27 cellular contexts compared by ENCODE assay signal in genomic region chr3:172047567-172048115, GRCh38. TPM values are rescaled to one million over a fixed set of nuclear protein-coding genes. Genes with fewer than 3 reads are reported as not detected.
DNase-seq lines count a peak whose midpoint lies in the region; ATAC-seq and TF ChIP-seq lines count a peak whose summit lies in the region.
"Had no signal": no experiment of that assay in that cellular context is flagged by ENCODE, and none has a peak within 500 bp of the region (broad histone marks: within the 10 kb centered on the region; RNA-seq: fewer than 3 reads in every experiment).

No MANE protein-coding gene starts in this region.

- H3K27me3 ChIP-seq in ACC112 (ENCODE audit: insufficient read depth, low read length) (no peaks in the 10 kb centered on the region), GM23338 (ENCODE audit: insufficient read depth) (no peaks in the 10 kb centered on the region), mesenchymal stem cell (ENCODE audit: control insufficient read depth in 1 of 2, insufficient read depth in 1 of 2, low read length in 2 of 2) (no peaks in the 10 kb centered on the region), spleen (replicated peaks in 1 of 7) (no peaks in the 10 kb centered on the region)
- H3K27me3 ChIP-seq: MG63, SJSA1 had no signal

- H3K9me2 ChIP-seq in GM23338 (ENCODE audit: insufficient read depth) = no peaks in the 10 kb centered on the region

- no peak overlapping the region for H3K9ac ChIP-seq in mesenchymal stem cell (ENCODE audit: low read length)

- H3K4ac ChIP-seq in mesenchymal stem cell (ENCODE audit: low read depth in 1 of 2, low read length in 2 of 2) = no peak overlapping the region

- H2BK12ac ChIP-seq in mesenchymal stem cell (ENCODE audit: low read length in 2 of 2) = no peak overlapping the region

- H2BK15ac ChIP-seq in mesenchymal stem cell (ENCODE audit: low read depth, poor library complexity, severe bottlenecking) = no peak overlapping the region

- H4K20me1 ChIP-seq in GM23338 (replicated peaks; ENCODE audit: insufficient read depth) = peaks cover 38% of the 10 kb centered on the region

- H3K9me3 ChIP-seq in T-helper 17 cell (ENCODE audit: control insufficient read depth, low read length, poor library complexity, severe bottlenecking) = no peaks in the 10 kb centered on the region
- no peaks in the 10 kb centered on the region for H3K9me3 ChIP-seq in mesenchymal stem cell (ENCODE audit: control insufficient read depth, low read length)
- H3K9me3 ChIP-seq in spleen = no peaks in the 10 kb centered on the region
- H3K9me3 ChIP-seq: HAP-1, MG63, SJSA1 had no signal

- H3K4me1 ChIP-seq in ACC112 (ENCODE audit: control insufficient read depth, insufficient read depth, low read length, unreplicated experiment) (peaks cover 56% of the 10 kb centered on the region), GM23338 (ENCODE audit: insufficient read depth) (peaks cover 30% of the 10 kb centered on the region), mesenchymal stem cell (ENCODE audit: control insufficient read depth, insufficient read depth, low read depth, low read length) (peaks cover 5% of the 10 kb centered on the region), spleen (peaks cover 0 to 54% (median 30%) of the 10 kb centered on the region in 6 donors)

- peaks cover 34% of the 10 kb centered on the region for H3K4me1 Mint-ChIP-seq in GM23338
- peaks cover 26% of the 10 kb centered on the region for H3K4me1 Mint-ChIP-seq in T-helper 17 cell

- H3K36me3 ChIP-seq in ACC112 (ENCODE audit: insufficient read depth, low read length) (peaks cover 45% of the 10 kb centered on the region), GM23338 (ENCODE audit: insufficient read depth) (no peaks in the 10 kb centered on the region), mesenchymal stem cell (ENCODE audit: control insufficient read depth in 1 of 2, insufficient read depth in 2 of 2, low read depth in 1 of 2, low read length in 2 of 2) (peaks cover 16 to 53% of the 10 kb centered on the region in 2 experiments), spleen (peaks cover 0 to 28% (median 0%) of the 10 kb centered on the region in 6 donors)
- H3K36me3 ChIP-seq: HAP-1 had no signal

- H3K79me2 ChIP-seq in ACC112 (ENCODE audit: control insufficient read depth, insufficient read depth, low read length, unreplicated experiment) (peaks cover 98% of the 10 kb centered on the region), GM23338 (replicated peaks; ENCODE audit: insufficient read depth) (peaks cover 100% of the 10 kb centered on the region)

- no peak overlapping the region for H2BK5ac ChIP-seq in mesenchymal stem cell (ENCODE audit: low read depth, low read length, poor library complexity, severe bottlenecking)

- H2BK120ac ChIP-seq in mesenchymal stem cell (ENCODE audit: low read depth, low read length) = no peak overlapping the region

- TF ChIP-seq CTCF in GM23338 (conservative IDR thresholded peaks at IDR 0.05; ENCODE audit: low read depth in 2 of 2) (no peak), GM13976 (IDR thresholded peaks at IDR 0.05; ENCODE audit: borderline replicate concordance, control extremely low read depth, extremely low read depth, insufficient read depth, missing control alignments) (no peak), spleen (IDR thresholded peaks at IDR 0.05 in 8 of 11, conservative IDR thresholded peaks at IDR 0.05 in 3 of 11) (no peak)

- H3K27ac Mint-ChIP-seq in GM23338 = 0 out of 2 replicates have a peak overlapping the region, but pooled peaks have one; percentile 1
- peak overlapping the region; percentile 39 for H3K27ac Mint-ChIP-seq in T-helper 17 cell
- H3K27ac Mint-ChIP-seq: T-cell had no signal

- no peak overlapping the region for H3K4me3 ChIP-seq in ACC112 (ENCODE audit: low read depth, low read length)
- H3K4me3 ChIP-seq in GM23338 = no peak overlapping the region
- H3K4me3 ChIP-seq in mesenchymal stem cell (ENCODE audit: insufficient read depth in 1 of 2, low read depth in 1 of 2, low read length in 2 of 2) = no peak overlapping the region
- no peak overlapping the region for H3K4me3 ChIP-seq in spleen
- H3K4me3 ChIP-seq: HAP-1, MG63, SJSA1 had no signal

- H3K23ac ChIP-seq in mesenchymal stem cell (ENCODE audit: low read length in 2 of 2) = no peak overlapping the region

- no peak overlapping the region for H4K91ac ChIP-seq in mesenchymal stem cell (ENCODE audit: low read length)

- no peak for DNase-seq in GM23338 (ENCODE audit: low spot score)
- DNase-seq in T-helper 17 cell = no peak
- DNase-seq in mesenchymal stem cell = peak; percentile 10
- DNase-seq in GM13976 (ENCODE audit: low spot score) = no peak
- DNase-seq in spleen = no peak
- no peak for DNase-seq in NCI-H446 (lab: John Stamatoyannopoulos, UW)
- DNase-seq: C1 segment of cervical spinal cord; CD4-positive, alpha-beta memory T cell; COR-L47; DMS53; HFFc6; KG1; MG63; NCI-H1417; NCI-H1694; NCI-H2081 treated with DMSO at 0.1 percent for 48 hours; NCI-H2171 treated with DMSO at 0.1 percent for 48 hours; NCI-H524 treated with DMSO at 0.1 percent for 48 hours; NCI-H774; NK-92 treated with Interleukin-12 subunit alpha and Interleukin-12 subunit beta, amount 100 ng/mL, for 24 hours; PC-3; Right ventricle myocardium superior; RPMI8226; T-cell had no signal

- H3K18ac ChIP-seq in mesenchymal stem cell (ENCODE audit: low read depth in 1 of 2, low read length in 2 of 2) = no peak overlapping the region

- H3K14ac ChIP-seq in mesenchymal stem cell (ENCODE audit: low read length in 2 of 2) = no peak overlapping the region

- H2AFZ ChIP-seq in ACC112 (ENCODE audit: low read length, unreplicated experiment) = no peak overlapping the region
- no peak overlapping the region for H2AFZ ChIP-seq in GM23338
- H2AFZ ChIP-seq in mesenchymal stem cell (ENCODE audit: low read depth, low read length) = no peak overlapping the region

- H3K27ac ChIP-seq in ACC112 (ENCODE audit: low read depth, low read length) (0 out of 2 replicates have a peak overlapping the region, but pooled peaks have one; percentile 54), GM23338 (ENCODE audit: low read depth) (no peak overlapping the region), mesenchymal stem cell (ENCODE audit: low read length, poor library complexity, severe bottlenecking) (no peak overlapping the region), spleen (no peak overlapping the region)
- H3K27ac ChIP-seq: SJSA1 had no signal

- H4K8ac ChIP-seq in mesenchymal stem cell (ENCODE audit: low read length) = no peak overlapping the region

- H3K4me2 ChIP-seq in GM23338 (0 out of 2 replicates have a peak overlapping the region, but pooled peaks have one; percentile 3), mesenchymal stem cell (ENCODE audit: low read length, poor library complexity, severe bottlenecking) (no peak overlapping the region)

- in situ Hi-C loops in GM13976 (cut with MboI; ENCODE audit: low sequenced_read_pairs, unreplicated experiment) = no loop called here

- H3K79me1 ChIP-seq in mesenchymal stem cell (replicated peaks; ENCODE audit: low read length, poor library complexity, severe bottlenecking) = no peaks in the 10 kb centered on the region

- no peaks in the 10 kb centered on the region; the same call in 2 of the 3 replicates for H3K9me3 Mint-ChIP-seq in GM23338
- H3K9me3 Mint-ChIP-seq: CD4-positive, alpha-beta memory T cell; HFFc6; T-cell had no signal

- ATAC-seq in GM23338 = no peak
- no peak for ATAC-seq in T-helper 17 cell
- ATAC-seq: PC-3, T-cell had no signal

- H3K36me3 Mint-ChIP-seq in GM23338 (ENCODE audit: low read depth) (peaks cover 35% of the 10 kb centered on the region), T-helper 17 cell (ENCODE audit: low read depth) (no peaks in the 10 kb centered on the region)

- peaks cover 2% of the 10 kb centered on the region for H3K27me3 Mint-ChIP-seq in GM23338 (ENCODE audit: insufficient read depth, low read depth, poor library complexity)
- H3K27me3 Mint-ChIP-seq in T-helper 17 cell = no peaks in the 10 kb centered on the region
- H3K27me3 Mint-ChIP-seq: CD4-positive, alpha-beta memory T cell; T-cell had no signal

- intact Hi-C loops in spleen (cut with DNase I; ENCODE audit: low total_unique reads) = no loop called here

- H3F3A ChIP-seq in GM23338 (replicated peaks; ENCODE audit: low read depth) = no peaks in the 10 kb centered on the region

- no peak overlapping the region for H2AK5ac ChIP-seq in mesenchymal stem cell (ENCODE audit: low read length, severe bottlenecking)

- no peak for TF ChIP-seq POLR2A in spleen (IDR thresholded peaks at IDR 0.05)

- H3K4me3 Mint-ChIP-seq in GM23338 (no peak overlapping the region), T-helper 17 cell (no peak overlapping the region)
- H3K4me3 Mint-ChIP-seq: T-cell had no signal

TF ChIP-seq in GM23338, 12 proteins besides CTCF, POLR2A, EP300 and RAD21 (continues in another document):
- TF ChIP-seq ETS1 (IDR thresholded peaks at IDR 0.05) (no peak), NANOG (IDR thresholded peaks at IDR 0.05; ENCODE audit: borderline replicate concordance) (no peak), ZNF114 (CRISPR knock-in tag; IDR thresholded peaks at IDR 0.05) (no peak), STAT1 (IDR thresholded peaks at IDR 0.05; ENCODE audit: unreplicated experiment) (no peak), CREB1 (CRISPR knock-in tag; IDR thresholded peaks at IDR 0.05; ENCODE audit: low read depth) (no peak)

RNA-seq across cellular contexts. Expression of gene FNDC3B, which starts 8.3 kb away (rescaled TPM):
- total RNA-seq in GM23338 (2014; rRNA removed; shearing (Covaris generic)) = 45.0 and 55.4 TPM in 2 replicates
- polyA plus RNA-seq in GM23338 (2016; fragmentation: Nextera tagmentation; extraction: Ambion mirVana) (17.8 and 19.1 TPM in 2 replicates), spleen (1 to 10 TPM; 3.1 to 9.1 (median 4.5) TPM)
- total RNA-seq in T-helper 17 cell (10 to 100 TPM; 27.0 to 41.6 TPM), spleen (100 to 1,000 TPM in 6 of 7 donors, 10 to 100 TPM in 1; 88.8 to 149 (median 110) TPM)
- 183 TPM for polyA plus RNA-seq in mesenchymal stem cell (2013, experiment 1 of 2)
- polyA plus RNA-seq in mesenchymal stem cell (2013, experiment 2 of 2) = 178 TPM
